Comparison of ENCODE assay signal across 8 cellular contexts in the genomic region with DNA sequence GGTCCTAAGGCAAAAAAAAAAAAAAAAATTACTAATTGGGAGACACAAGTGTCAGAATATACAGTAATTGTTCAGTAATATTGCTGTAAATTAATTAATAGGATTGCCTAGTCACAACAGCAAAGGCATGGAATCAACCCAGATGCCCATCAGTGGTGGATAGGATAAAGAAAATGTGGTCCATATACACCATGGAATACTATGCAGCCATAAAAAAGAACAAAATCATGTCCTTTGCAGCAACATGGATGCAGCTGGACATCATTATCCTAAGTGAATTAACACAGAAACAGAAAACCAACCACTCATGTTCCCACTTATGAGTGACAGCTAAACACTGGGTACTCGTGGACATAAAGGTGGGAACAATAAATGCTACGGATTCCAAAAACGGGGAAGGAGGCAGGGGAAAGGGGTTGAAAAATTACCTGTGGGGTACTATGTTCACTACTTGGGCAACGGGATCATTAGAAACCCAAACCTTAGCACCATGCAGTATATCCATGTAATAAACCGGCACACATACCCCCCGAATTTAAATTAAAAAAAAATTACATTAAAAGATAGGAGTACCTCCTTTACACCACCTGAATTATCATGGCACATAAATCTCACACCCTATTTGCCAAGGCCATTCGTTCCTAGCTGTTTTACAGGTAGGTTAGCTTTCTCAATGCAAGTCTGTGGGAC. TPM values are rescaled to one million over a fixed set of nuclear protein-coding genes. Genes with fewer than 3 reads are reported as not detected.
DNase-seq lines count a peak whose midpoint lies in the region; ATAC-seq and TF ChIP-seq lines count a peak whose summit lies in the region.

No MANE protein-coding gene starts in this region.

- no peaks in the 10 kb centered on the region for H3K9me3 ChIP-seq in right atrium auricular region
- no peaks in the 10 kb centered on the region for H3K9me3 ChIP-seq in body of pancreas
- no peaks in the 10 kb centered on the region for H3K9me3 ChIP-seq in mucosa of stomach (ENCODE audit: control insufficient read depth, low read length)

- ATAC-seq in Right ventricle myocardium superior (ENCODE audit: poor library complexity) = no peak
- no peak for ATAC-seq in body of pancreas

- intact Hi-C loops in Right ventricle myocardium superior (cut with DNase I) (no loop called here), body of pancreas (cut with DNase I) (loop anchor here (5.0 kb wide), 1 partner anchor 440 kb away; no protein-coding TSS in a partner anchor), head of caudate nucleus (cut with DNase I) (no loop called here)

- H3K27ac ChIP-seq in right atrium auricular region (peak overlapping the region; percentile 93 to 97), body of pancreas (peak overlapping the region in 3 of 4 donors; percentile 95 to 98 (median 97))

- TF ChIP-seq CTCF in right atrium auricular region (IDR thresholded peaks at IDR 0.05) (no peak), body of pancreas (IDR thresholded peaks at IDR 0.05) (no peak)

- no peak for TF ChIP-seq POLR2A in body of pancreas (IDR thresholded peaks at IDR 0.05)

- H3K36me3 ChIP-seq in right atrium auricular region (no peaks in the 10 kb centered on the region), body of pancreas (replicated peaks in 1 of 2; ENCODE audit: insufficient read depth in 1 of 2, low read depth in 2 of 2) (no peaks in the 10 kb centered on the region), mucosa of stomach (ENCODE audit: control insufficient read depth, insufficient read depth, low read length) (no peaks in the 10 kb centered on the region)

- H3K27me3 ChIP-seq in right atrium auricular region (no peaks in the 10 kb centered on the region), body of pancreas (no peaks in the 10 kb centered on the region), mucosa of stomach (ENCODE audit: control insufficient read depth, insufficient read depth, low read length) (no peaks in the 10 kb centered on the region)

- peak overlapping the region; percentile 98 for H3K9ac ChIP-seq in mucosa of stomach (ENCODE audit: low read length)

- peaks cover 0 to 17% of the 10 kb centered on the region in 2 donors for H3K4me1 ChIP-seq in right atrium auricular region
- H3K4me1 ChIP-seq in body of pancreas = peaks cover 14% of the 10 kb centered on the region
- peaks cover 4% of the 10 kb centered on the region for H3K4me1 ChIP-seq in mucosa of stomach (ENCODE audit: control insufficient read depth, insufficient read depth, low read length)

- DNase-seq in right atrium auricular region (ENCODE audit: low spot score) (no peak), Right ventricle myocardium superior (no peak), body of pancreas (no peak), D341Med (ENCODE audit: low spot score) (no peak), NCI-H774 (lab: John Stamatoyannopoulos, UW) (no peak), head of caudate nucleus (no peak)
- no peak for DNase-seq in stimulated activated CD4-positive, alpha-beta T cell treated with anti-CD3 and anti-CD28 coated beads, Interleukin-4, amount 100 ng/mL, for 1 hour

- peak overlapping the region in 1 of 2 donors; percentile 93 for H3K4me3 ChIP-seq in right atrium auricular region
- H3K4me3 ChIP-seq in body of pancreas = no peak overlapping the region
- H3K4me3 ChIP-seq in mucosa of stomach (ENCODE audit: low read length) = no peak overlapping the region

- 48 to 53% methylated on average over 7 of the region's 7 CpGs for whole genome bisulfite sequencing in body of pancreas, 2 donors

RNA-seq across cellular contexts. Expression of a gene that starts 0.7 kb away (rescaled TPM):
- total RNA-seq in right atrium auricular region = 100 to 1,000 TPM in 1 of 2 donors, 10 to 100 TPM in 1; 48.2 to 101 TPM
- total RNA-seq in Right ventricle myocardium superior = 26.8 TPM
- total RNA-seq in body of pancreas = 10 to 100 TPM; 16.5 to 48.8 TPM

RNA-seq across cellular contexts. Expression of a gene that starts 33.4 kb away (rescaled TPM):
- total RNA-seq in right atrium auricular region (under 1 TPM in 1 of 2 donors, not detected in 1; 0.24 TPM), Right ventricle myocardium superior (not detected), body of pancreas (not detected)
